14 cellular contexts compared by ENCODE assay signal in the genomic region with DNA sequence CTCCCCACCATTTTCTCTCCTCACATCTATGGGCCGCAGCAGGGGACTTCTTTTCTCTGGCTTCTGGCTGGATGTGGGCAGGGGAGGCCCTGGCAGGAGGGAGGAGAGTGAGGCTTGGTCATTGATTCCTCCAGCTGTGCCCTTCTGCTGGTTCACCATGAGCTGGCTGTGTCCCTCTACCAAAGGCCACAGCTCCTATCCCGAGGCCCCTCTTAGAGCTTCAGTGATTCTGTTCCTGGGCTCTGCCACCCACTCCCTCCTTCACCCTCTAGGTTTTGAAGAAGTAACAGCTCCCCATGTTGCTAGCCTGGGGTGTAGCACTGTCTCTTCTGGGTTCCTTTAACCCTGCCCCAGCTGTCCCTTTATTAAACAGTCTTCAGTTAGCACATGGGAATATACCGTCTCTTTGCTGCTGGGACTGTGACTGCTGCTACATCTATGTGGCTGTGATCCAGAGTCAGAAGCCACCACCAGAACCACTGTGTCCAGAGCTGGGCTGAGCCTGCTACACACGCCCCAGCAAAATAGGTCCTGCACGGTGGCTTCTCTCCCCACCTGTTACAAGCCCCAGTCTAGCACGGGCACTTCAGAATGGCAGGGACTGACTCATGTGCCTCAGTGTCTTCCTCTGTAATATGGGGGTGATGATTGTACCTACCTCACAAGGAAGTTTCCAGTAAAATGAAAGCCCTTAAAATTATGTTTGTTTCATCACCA. TPM values are rescaled to one million over a fixed set of nuclear protein-coding genes. Genes with fewer than 3 reads are reported as not detected.
DNase-seq lines count a peak whose midpoint lies in the region; ATAC-seq and TF ChIP-seq lines count a peak whose summit lies in the region.
"Had no signal": no experiment of that assay in that cellular context is flagged by ENCODE, and none has a peak within 500 bp of the region (broad histone marks: within the 10 kb centered on the region; RNA-seq: fewer than 3 reads in every experiment).

No MANE protein-coding gene starts in this region.

- no peaks in the 10 kb centered on the region for H3K27me3 Mint-ChIP-seq in CD4-positive, alpha-beta T cell

- H3K27me3 ChIP-seq in CD4-positive, alpha-beta T cell (ENCODE audit: control insufficient read depth, insufficient read depth, low read length), result no peaks in the 10 kb centered on the region
- H3K27me3 ChIP-seq in HL-60 (ENCODE audit: insufficient read depth, poor library complexity, severe bottlenecking), result no peaks in the 10 kb centered on the region
- no peaks in the 10 kb centered on the region for H3K27me3 ChIP-seq in right lobe of liver
- peaks cover 6% of the 10 kb centered on the region for H3K27me3 ChIP-seq in brain microvascular endothelial cell (replicated peaks)
- H3K27me3 ChIP-seq: cardiac muscle cell had no signal

- CTCF ChIA-PET in CD4-positive, alpha-beta T cell (lab: Charles Lee), result interaction anchor here (3.6 kb wide), 1 partner anchor 187 kb away, joined by 10 read pairs; no protein-coding TSS in a partner anchor

- no peaks in the 10 kb centered on the region for H3K9me3 Mint-ChIP-seq in CD4-positive, alpha-beta T cell

- peaks cover 11% of the 10 kb centered on the region for H3K36me3 Mint-ChIP-seq in CD4-positive, alpha-beta T cell (ENCODE audit: low read depth)

- WGBS in right lobe of liver (ENCODE audit: insufficient coverage, low coverage, low lambda C conversion rate, missing lambda C conversion rate), result 50% methylated on average over 5 of the region's 6 CpGs

- no peak for TF ChIP-seq POLR2A in right lobe of liver (IDR thresholded peaks at IDR 0.05)

- H3K27ac ChIP-seq in CD4-positive, alpha-beta T cell (ENCODE audit: low read depth, low read length), result no peak overlapping the region
- H3K27ac ChIP-seq in HL-60 (replicated peaks) (peak overlapping the region; percentile 97), VCaP (peak overlapping the region; percentile 31; the same call in 1 of the 2 replicates), right lobe of liver (no peak overlapping the region), brain microvascular endothelial cell (no peak overlapping the region)
- H3K27ac ChIP-seq: cardiac muscle cell, epithelial cell of prostate, suprapubic skin had no signal

- intact Hi-C loops in CD4-positive, alpha-beta T cell (cut with DNase I, micrococcal nuclease), result loop anchor here (2.0 to 10.0 kb wide), 7 partner anchors 98 to 485 kb away; partner anchors contain the start of genes RTL6 (in 1 of the 2) and SAMM50 (in 1 of the 2)
- intact Hi-C loops in right lobe of liver (cut with DNase I), result no loop called here

- DNase-seq in CD4-positive, alpha-beta T cell, result no peak
- DNase-seq in HL-60 (ENCODE audit: low read depth in 1 of 2, low spot score in 1 of 2) (peak; percentile 60 to 61), myocyte (ENCODE audit: low read depth) (peak; percentile 11), cortex of kidney (lab: John Stamatoyannopoulos, UW) (no peak), right lobe of liver (no peak), brain microvascular endothelial cell (no peak), NCI-H748 treated with DMSO at 0.1 percent for 48 hours (lab: John Stamatoyannopoulos, UW) (no peak)
- DNase-seq: left lung, NCI-H510A, Right ventricle myocardium superior had no signal

- peak overlapping the region; percentile 88 for H3K27ac Mint-ChIP-seq in CD4-positive, alpha-beta T cell

- no peaks in the 10 kb centered on the region for H3K4me1 ChIP-seq in right lobe of liver
- H3K4me1 ChIP-seq: suprapubic skin had no signal

- peaks cover 36% of the 10 kb centered on the region for H3K4me1 Mint-ChIP-seq in CD4-positive, alpha-beta T cell (ENCODE audit: low read depth)

- no peaks in the 10 kb centered on the region for H3K36me3 ChIP-seq in right lobe of liver
- no peaks in the 10 kb centered on the region for H3K36me3 ChIP-seq in brain microvascular endothelial cell (replicated peaks)
- H3K36me3 ChIP-seq: cardiac muscle cell, suprapubic skin had no signal

- ATAC-seq in CD4-positive, alpha-beta T cell (ENCODE audit: poor library complexity), result no peak
- ATAC-seq in right lobe of liver, result no peak

- H3K4me3 Mint-ChIP-seq in CD4-positive, alpha-beta T cell, result peak overlapping the region; percentile 85

- in situ Hi-C loops in brain microvascular endothelial cell (cut with HindIII; ENCODE audit: low pct_ligation_motif_present, low sequenced_read_pairs), result no loop called here

- POLR2A ChIA-PET in CD4-positive, alpha-beta T cell (lab: Charles Lee), result interaction anchor here (0.9 to 1.9 kb wide), 4 partner anchors 15 to 225 kb away, joined by 3 to 6 read pairs (median 4); partner anchors contain the start of gene SAMM50

- H3K4me3 ChIP-seq in HL-60 (replicated peaks; ENCODE audit: insufficient read depth, low read length) (peak overlapping the region; percentile 74), right lobe of liver (no peak overlapping the region), brain microvascular endothelial cell (ENCODE audit: low read depth, low read length) (no peak overlapping the region)
- H3K4me3 ChIP-seq: cardiac muscle cell had no signal

- no peak for TF ChIP-seq CTCF in CD4-positive, alpha-beta T cell (IDR thresholded peaks at IDR 0.05)
- no peak for TF ChIP-seq CTCF in HL-60 (IDR thresholded peaks at IDR 0.05; ENCODE audit: insufficient read depth, low read length)
- TF ChIP-seq CTCF in VCaP (conservative IDR thresholded peaks at IDR 0.05), result no peak
- no peak for TF ChIP-seq CTCF in right lobe of liver (IDR thresholded peaks at IDR 0.05)
- TF ChIP-seq CTCF in brain microvascular endothelial cell (IDR thresholded peaks at IDR 0.05; ENCODE audit: low read depth, low read length, missing control alignments), result no peak

- no peaks in the 10 kb centered on the region for H3K9me3 ChIP-seq in CD4-positive, alpha-beta T cell (ENCODE audit: control insufficient read depth, low read length)
- no peaks in the 10 kb centered on the region for H3K9me3 ChIP-seq in right lobe of liver
- H3K9me3 ChIP-seq: left lung, suprapubic skin had no signal

RNA-seq across cellular contexts. Expression of gene PARVG, which starts 0.6 kb away (rescaled TPM):
- 100 to 1,000 TPM; 142 to 146 TPM for total RNA-seq in CD4-positive, alpha-beta T cell
- total RNA-seq in myocyte, result 0.05 TPM in 1 of 2 replicates, not detected in the other
- polyA plus RNA-seq in myocyte (2012), result 0.03 TPM
- 10 to 100 TPM in 2 of 6 experiments, 1 to 10 TPM in 4; 3.7 to 10.8 (median 7.9) TPM for total RNA-seq in right lobe of liver
- polyA plus RNA-seq: cardiac muscle cell had no signal

Comparison
In these comparisons a context has a peak if more than half of its experiments do, and no peak if none do; other contexts are left out.
1. DNase-seq: peak in HL-60 (2 of 2) and myocyte (single experiment); none in CD4-positive, alpha-beta T cell (0 of 10), cortex of kidney (single experiment), right lobe of liver (0 of 3), brain microvascular endothelial cell (single experiment) and NCI-H748 treated with DMSO at 0.1 percent for 48 hours (single experiment).
2. H3K27ac ChIP-seq: peak in HL-60 (single experiment) and VCaP (single experiment); none in CD4-positive, alpha-beta T cell (single experiment), right lobe of liver (0 of 3) and brain microvascular endothelial cell (single experiment).
3. RNA of gene PARVG, which starts 0.6 kb away (total RNA-seq): 142 to 146 TPM in CD4-positive, alpha-beta T cell; 3.7 to 10.8 TPM in right lobe of liver and 0.05 TPM in myocyte; every median in the first group is over 10 times any median in the second.
4. intact Hi-C loops: an anchor here in CD4-positive, alpha-beta T cell (2.0 to 10.0 kb wide); none called in right lobe of liver.